In genomic region chr7:94133460-94133859, GRCh38 we compare ENCODE assay signal across 15 cellular contexts.
DNase-seq lines count a peak whose midpoint lies in the region; ATAC-seq and TF ChIP-seq lines count a peak whose summit lies in the region.
"Had no signal": no experiment of that assay in that cellular context is flagged by ENCODE, and none has a peak within 500 bp of the region (broad histone marks: within the 10 kb centered on the region; RNA-seq: fewer than 3 reads in every experiment).

No MANE protein-coding gene starts in this region.

- BruUV-seq in IMR-90 (replicated peaks; lab: Mats Ljungman, UMichigan), result no TSS peak

- H4K20me1 ChIP-seq in IMR-90 (ENCODE audit: insufficient read depth, low read length) (no peaks in the 10 kb centered on the region), fibroblast of lung (ENCODE audit: control insufficient read depth, extremely low read depth, insufficient read depth, low read length) (no peaks in the 10 kb centered on the region)

- no peak overlapping the region for H3K56ac ChIP-seq in IMR-90 (ENCODE audit: extremely low read depth, insufficient read depth, low read length)

- WGBS in IMR-90 (ENCODE audit: extremely low coverage in 2 of 2, insufficient read length in 1 of 2), 2 experiments, result no CpG with 5 or more reads among the region's 4 CpGs
- 28 to 36% methylated on average over 4 of the region's 4 CpGs for WGBS in aorta, 2 donors

- ATAC-seq in stimulated activated naive CD8-positive, alpha-beta T cell treated with anti-CD3 and anti-CD28 coated beads, Interleukin-15, amount 100 ng/mL, for 72 hours, result no peak
- no peak for ATAC-seq in stimulated activated naive CD8-positive, alpha-beta T cell treated with anti-CD3 and anti-CD28 coated beads, Interleukin-15, Interleukin-2, amounts not matched to agents 100 U/mL and 50 U/mL, for 24 hours
- no peak for ATAC-seq in IMR-90 (ENCODE audit: low read depth)
- no peak for ATAC-seq in aorta (ENCODE audit: low FRiP score)
- ATAC-seq in HG02840 (IDR thresholded peaks at IDR 0.05; ENCODE audit: low FRiP score, unreplicated experiment), result no peak

- H3K27me3 Mint-ChIP-seq in stimulated activated naive CD8-positive, alpha-beta T cell treated with anti-CD3 and anti-CD28 coated beads, Interleukin-15, amount 100 ng/mL, for 72 hours, result no peaks in the 10 kb centered on the region

- in situ Hi-C loops in IMR-90 (cut with MboI; ENCODE audit: low sequenced_read_pairs), result no loop called here

- CTCF ChIA-PET in IMR-90 (lab: Yijun Ruan, JAX), result interaction anchor here (0.6 kb wide), 1 partner anchor 149 kb away, joined by 3 read pairs; no protein-coding TSS in a partner anchor

- TF ChIP-seq CTCF in IMR-90 (conservative IDR thresholded peaks at IDR 0.05; ENCODE audit: low read depth, low read length), result no peak
- TF ChIP-seq CTCF in fibroblast of lung (conservative IDR thresholded peaks at IDR 0.05 in 1 of 2, IDR thresholded peaks at IDR 0.05 in 1 of 2; ENCODE audit: low read depth in 1 of 2, low read length in 2 of 2), result no peak

- no peak for TF ChIP-seq RAD21 in IMR-90 (IDR thresholded peaks at IDR 0.05; ENCODE audit: low read length)

- peaks cover 12% of the 10 kb centered on the region for H3K4me1 ChIP-seq in IMR-90 (ENCODE audit: control insufficient read depth, insufficient read depth, low read length)
- peaks cover 10% of the 10 kb centered on the region for H3K4me1 ChIP-seq in fibroblast of lung (ENCODE audit: control insufficient read depth, extremely low read depth, insufficient read depth, low read length)
- H3K4me1 ChIP-seq in aorta (ENCODE audit: control insufficient read depth in 1 of 2, insufficient read depth in 2 of 2, low read length in 2 of 2), result no peaks in the 10 kb centered on the region
- H3K4me1 ChIP-seq: ascending aorta had no signal

- no peaks in the 10 kb centered on the region for H3K36me3 ChIP-seq in IMR-90 (ENCODE audit: control insufficient read depth, insufficient read depth, low read length)
- H3K36me3 ChIP-seq in fibroblast of lung (ENCODE audit: control insufficient read depth, insufficient read depth, low read length), result no peaks in the 10 kb centered on the region
- H3K36me3 ChIP-seq in aorta (ENCODE audit: control insufficient read depth in 1 of 2, insufficient read depth in 2 of 2, low read length in 1 of 2), result no peaks in the 10 kb centered on the region
- H3K36me3 ChIP-seq in H7 (replicated peaks; ENCODE audit: control insufficient read depth, insufficient read depth, low read length), result no peaks in the 10 kb centered on the region
- H3K36me3 ChIP-seq: ascending aorta, ovary had no signal

- intact Hi-C loops in IMR-90 (cut with micrococcal nuclease) (loop anchor here (5.0 kb wide), 1 partner anchor 49 kb away; no protein-coding TSS in a partner anchor), aorta (cut with DNase I) (no loop called here)

- no peak overlapping the region for H3K27ac ChIP-seq in IMR-90 (ENCODE audit: insufficient read depth, low read length)
- no peak overlapping the region for H3K27ac ChIP-seq in fibroblast of lung (ENCODE audit: insufficient read depth, low read length)
- no peak overlapping the region for H3K27ac ChIP-seq in aorta (ENCODE audit: low read depth in 1 of 2, low read length in 2 of 2)
- H3K27ac ChIP-seq: ascending aorta, dorsolateral prefrontal cortex, ovary, SK-N-MC had no signal

- no peak overlapping the region for H2AK5ac ChIP-seq in IMR-90 (ENCODE audit: low read depth, low read length)

- no peaks in the 10 kb centered on the region for H3K9me3 Mint-ChIP-seq in stimulated activated naive CD8-positive, alpha-beta T cell treated with anti-CD3 and anti-CD28 coated beads, Interleukin-15, amount 100 ng/mL, for 72 hours

- H2AK9ac ChIP-seq in IMR-90 (replicated peaks; ENCODE audit: low read depth, low read length, poor library complexity), result no peak overlapping the region

- H3K4me2 ChIP-seq in IMR-90 (ENCODE audit: low read depth, low read length) (no peak overlapping the region), fibroblast of lung (ENCODE audit: extremely low read depth, insufficient read depth, low read length) (peak overlapping the region; percentile 5)

- TF ChIP-seq POLR2A in IMR-90 (IDR thresholded peaks at IDR 0.05; ENCODE audit: low read depth, low read length), result no peak

- no peak overlapping the region for H3K4me3 Mint-ChIP-seq in stimulated activated naive CD8-positive, alpha-beta T cell treated with anti-CD3 and anti-CD28 coated beads, Interleukin-15, amount 100 ng/mL, for 72 hours

- H4K5ac ChIP-seq in IMR-90 (ENCODE audit: low read depth, low read length), result peak overlapping the region; percentile 82; the same call in 1 of the 2 replicates

- H3K14ac ChIP-seq in IMR-90 (replicated peaks; ENCODE audit: low read depth, low read length), result peak overlapping the region; percentile 53

- peak overlapping the region; percentile 72 for H3K4ac ChIP-seq in IMR-90 (ENCODE audit: low read depth, low read length)

- H2BK15ac ChIP-seq in IMR-90 (ENCODE audit: low read depth, low read length), result peak overlapping the region; percentile 78; the same call in 2 of the 3 replicates

- H3K27ac Mint-ChIP-seq in stimulated activated naive CD8-positive, alpha-beta T cell treated with anti-CD3 and anti-CD28 coated beads, Interleukin-15, amount 100 ng/mL, for 72 hours, result peak overlapping the region; percentile 26 to 67

- H2AFZ ChIP-seq in IMR-90 (replicated peaks; ENCODE audit: low read length, poor library complexity) (peak overlapping the region; percentile 75), fibroblast of lung (ENCODE audit: low read length) (no peak overlapping the region)

- H3K79me1 ChIP-seq in IMR-90 (ENCODE audit: low read depth in 1 of 2, low read length in 2 of 2), result no peaks in the 10 kb centered on the region

- 0 out of 2 replicates have a peak, but pooled peaks cover 3% of the 10 kb centered on the region for H3K9me1 ChIP-seq in IMR-90 (ENCODE audit: insufficient read depth, low read length)

- H4K91ac ChIP-seq in IMR-90 (ENCODE audit: insufficient read depth, low read depth, low read length), result peak overlapping the region; percentile 83

- POLR2A ChIA-PET in IMR-90 (lab: Charles Lee; ENCODE audit: unreplicated experiment), result interaction anchor here (0.6 kb wide), 1 partner anchor 299 kb away, joined by 3 read pairs; no protein-coding TSS in a partner anchor

- no peaks in the 10 kb centered on the region for H3K27me3 ChIP-seq in IMR-90 (ENCODE audit: control insufficient read depth, insufficient read depth, low read length)
- no peaks in the 10 kb centered on the region for H3K27me3 ChIP-seq in fibroblast of lung (ENCODE audit: control insufficient read depth, insufficient read depth, low read length)
- no peaks in the 10 kb centered on the region for H3K27me3 ChIP-seq in aorta (ENCODE audit: control insufficient read depth in 1 of 2, insufficient read depth in 2 of 2, low read length in 1 of 2)
- no peaks in the 10 kb centered on the region for H3K27me3 ChIP-seq in H7 (ENCODE audit: control insufficient read depth, insufficient read depth, low read length)
- H3K27me3 ChIP-seq: ascending aorta, ovary had no signal

- dilution Hi-C loops in IMR-90 (cut with HindIII; ENCODE audit: low sequenced_read_pairs, unreplicated experiment), result no loop called here

- H2BK120ac ChIP-seq in IMR-90 (ENCODE audit: low read depth, low read length), result peak overlapping the region; percentile 68

- peak overlapping the region in 1 of 2 experiments; percentile 44; a peak in 2 of 4 replicates for H4K8ac ChIP-seq in IMR-90 (ENCODE audit: low read depth in 2 of 2, low read length in 2 of 2)

- DNase-seq in stimulated activated naive CD8-positive, alpha-beta T cell treated with anti-CD3 and anti-CD28 coated beads, Interleukin-15, amount 100 ng/mL, for 72 hours, result no peak
- no peak for DNase-seq in stimulated activated naive CD8-positive, alpha-beta T cell treated with anti-CD3 and anti-CD28 coated beads, Interleukin-15, Interleukin-2, amounts not matched to agents 100 U/mL and 50 U/mL, for 24 hours
- DNase-seq in IMR-90, result no peak
- DNase-seq in fibroblast of lung (ENCODE audit: low read depth in 2 of 2), result peak; percentile 13 to 80
- no peak for DNase-seq in aorta
- no peak for DNase-seq in H7
- DNase-seq in HuH-7.5 (ENCODE audit: low spot score), result no peak
- DNase-seq: activated effector memory CD4-positive, alpha-beta T cell treated with Interleukin-2 at 50 U/mL for 16 hours; Caco-2; dorsolateral prefrontal cortex; GF-D8 had no signal

- H3K79me2 ChIP-seq in fibroblast of lung (ENCODE audit: control insufficient read depth, insufficient read depth, low read length), result no peaks in the 10 kb centered on the region

- H3K4me3 ChIP-seq in IMR-90 (ENCODE audit: insufficient read depth, low read depth, low read length), result no peak overlapping the region
- H3K4me3 ChIP-seq in fibroblast of lung (replicated peaks in 1 of 4; ENCODE audit: control extremely low read depth in 1 of 4, insufficient read depth in 1 of 4, low read depth in 3 of 4, low read length in 4 of 4), result no peak overlapping the region
- no peak overlapping the region for H3K4me3 ChIP-seq in aorta (ENCODE audit: low read length in 2 of 2)
- no peak overlapping the region for H3K4me3 ChIP-seq in H7 (ENCODE audit: insufficient read depth, low read depth, low read length)
- H3K4me3 ChIP-seq: ascending aorta, dorsolateral prefrontal cortex, ovary, SK-N-MC had no signal

- H3K9ac ChIP-seq in IMR-90 (ENCODE audit: low read depth, low read length) (no peak overlapping the region), fibroblast of lung (ENCODE audit: insufficient read depth, low read length) (no peak overlapping the region)

- peak overlapping the region; percentile 16; the same call in 1 of the 2 replicates for H3K23ac ChIP-seq in IMR-90 (ENCODE audit: low read depth, low read length)

- no peak overlapping the region for H2BK5ac ChIP-seq in IMR-90 (ENCODE audit: low read depth, low read length, poor library complexity, severe bottlenecking)

- H3K4me1 Mint-ChIP-seq in stimulated activated naive CD8-positive, alpha-beta T cell treated with anti-CD3 and anti-CD28 coated beads, Interleukin-15, amount 100 ng/mL, for 72 hours, result no peaks in the 10 kb centered on the region

- H2BK20ac ChIP-seq in IMR-90 (ENCODE audit: low read depth, low read length), result peak overlapping the region; percentile 83; the same call in 1 of the 2 replicates

- peak overlapping the region; percentile 74 for H3K18ac ChIP-seq in IMR-90 (ENCODE audit: low read depth, low read length)

- no peaks in the 10 kb centered on the region for H3K9me3 ChIP-seq in IMR-90 (ENCODE audit: control insufficient read depth, insufficient read depth, low read length)
- no peaks in the 10 kb centered on the region for H3K9me3 ChIP-seq in fibroblast of lung (ENCODE audit: control insufficient read depth, insufficient read depth, low read depth, low read length)
- no peaks in the 10 kb centered on the region for H3K9me3 ChIP-seq in aorta (ENCODE audit: control insufficient read depth, low read length)
- H3K9me3 ChIP-seq: ascending aorta, Caco-2, ovary had no signal

TF ChIP-seq in IMR-90, 13 proteins besides CTCF, POLR2A, EP300 and RAD21 (continues in another document):
- no peak for TF ChIP-seq CEBPB (IDR thresholded peaks at IDR 0.05; ENCODE audit: low read depth, low read length)
- no peak for TF ChIP-seq MAZ (IDR thresholded peaks at IDR 0.05; ENCODE audit: borderline replicate concordance, low read depth, low read length)
- TF ChIP-seq MAFK (IDR thresholded peaks at IDR 0.05; ENCODE audit: low read depth, low read length), result no peak
- TF ChIP-seq CHD1 (IDR thresholded peaks at IDR 0.05; ENCODE audit: low read depth, low read length), result no peak
- TF ChIP-seq NFE2L2 (IDR thresholded peaks at IDR 0.05; ENCODE audit: low read depth, low read length), result no peak

Comparison
In these comparisons a context has a peak if more than half of its experiments do, and no peak if none do; other contexts are left out.
1. DNase-seq: peak in fibroblast of lung (2 of 2); none in stimulated activated naive CD8-positive, alpha-beta T cell treated with anti-CD3 and anti-CD28 coated beads, Interleukin-15, amount 100 ng/mL, for 72 hours (0 of 2), stimulated activated naive CD8-positive, alpha-beta T cell treated with anti-CD3 and anti-CD28 coated beads, Interleukin-15, Interleukin-2, amounts not matched to agents 100 U/mL and 50 U/mL, for 24 hours (single experiment), IMR-90 (single experiment), aorta (0 of 2), H7 (single experiment) and HuH-7.5 (single experiment).